8 cellular contexts compared by ENCODE assay signal in the genomic region with DNA sequence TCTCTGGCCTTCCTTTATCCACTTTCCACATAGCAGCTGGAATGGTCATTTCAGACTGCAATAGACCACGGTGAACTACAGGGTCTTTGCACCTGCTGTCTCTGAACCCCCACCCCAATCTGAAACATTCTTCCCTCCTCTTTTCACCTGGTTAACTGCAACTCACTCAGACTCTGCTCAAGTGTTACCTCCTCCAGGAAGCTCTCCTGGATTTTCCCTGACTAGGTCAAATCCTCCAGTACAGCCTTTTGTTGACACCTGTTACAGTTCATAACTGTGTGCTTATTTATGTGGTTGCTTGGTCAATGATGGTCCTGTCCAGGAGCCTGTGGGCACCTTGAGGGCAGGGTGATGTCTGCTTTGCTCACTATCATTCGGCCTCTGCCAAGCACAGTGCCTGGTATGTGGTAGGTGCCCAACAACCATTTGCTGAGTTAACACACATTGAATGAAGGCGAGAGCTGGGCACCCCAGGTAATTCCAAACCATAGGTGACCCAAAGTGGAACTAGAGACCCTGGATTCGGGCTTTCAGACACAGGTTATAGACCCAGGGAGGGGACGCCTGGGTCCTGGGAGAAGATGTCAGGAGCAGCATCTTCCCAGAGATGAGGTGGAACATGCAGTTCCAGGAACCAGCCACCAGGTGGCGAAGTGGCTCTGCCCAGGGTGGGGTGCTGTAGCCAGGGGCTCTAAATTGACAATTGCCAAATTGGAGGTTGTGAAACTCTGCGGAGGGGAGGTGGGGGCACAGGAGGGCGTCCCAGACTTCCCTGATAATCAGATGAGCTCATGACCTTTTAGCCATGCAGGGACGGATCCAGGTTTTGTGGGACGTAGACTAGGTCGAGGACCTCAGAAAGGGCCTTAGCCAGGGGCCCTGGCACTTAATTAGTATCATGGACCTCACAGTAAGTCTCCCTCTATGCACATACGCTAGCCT. TPM values are rescaled to one million over a fixed set of nuclear protein-coding genes. Genes with fewer than 3 reads are reported as not detected.
DNase-seq lines count a peak whose midpoint lies in the region; ATAC-seq and FAIRE-seq lines count a peak whose summit lies in the region.

No MANE protein-coding gene starts in this region.

- in situ Hi-C loops in SK-MEL-5 (cut with HindIII; ENCODE audit: low pct_unique_long_range_greater_than_20kb, low sequenced_read_pairs): no loop called here

- no peaks in the 10 kb centered on the region for H3K9me3 Mint-ChIP-seq in activated naive CD4-positive, alpha-beta T cell treated with anti-CD3 and anti-CD28 coated beads, Interleukin-2, amount 50 U/mL, for 72 hours

- FAIRE-seq in urothelium cell line (lab: Jason Lieb, UNC): no peak

- DNase-seq in COLO668 (lab: John Stamatoyannopoulos, UW; ENCODE audit: unreplicated experiment) (peak; percentile 54), HT-29 (ENCODE audit: low spot score) (peak; percentile 78), SK-MEL-5 (ENCODE audit: low read depth, low spot score) (peak; percentile 59), Right ventricle myocardium superior (peak; percentile 83), posterior vena cava (ENCODE audit: low spot score) (peak; percentile 92), urothelium cell line (ENCODE audit: low spot score) (peak; percentile 67)
- DNase-seq in activated naive CD4-positive, alpha-beta T cell treated with anti-CD3 and anti-CD28 coated beads, Interleukin-2, amount 50 U/mL, for 72 hours (ENCODE audit: low spot score in 2 of 2): peak; percentile 70 to 73

- intact Hi-C loops in Right ventricle myocardium superior (cut with DNase I): loop anchor here (2.0 kb wide), 1 partner anchor 76 kb away; the partner anchor contains the start of gene GLTP
- intact Hi-C loops in posterior vena cava (cut with DNase I): loop anchor here (10.0 kb wide), 2 partner anchors 70 to 80 kb away; partner anchors contain the start of gene GLTP (in 1 of the 2)

- peak; percentile 81 to 88 for ATAC-seq in activated naive CD4-positive, alpha-beta T cell treated with anti-CD3 and anti-CD28 coated beads, Interleukin-2, amount 50 U/mL, for 72 hours
- ATAC-seq in Right ventricle myocardium superior (ENCODE audit: poor library complexity) (peak; percentile 88), GM18867 (IDR thresholded peaks at IDR 0.05; ENCODE audit: unreplicated experiment) (no peak)

- no peaks in the 10 kb centered on the region for H3K36me3 Mint-ChIP-seq in activated naive CD4-positive, alpha-beta T cell treated with anti-CD3 and anti-CD28 coated beads, Interleukin-2, amount 50 U/mL, for 72 hours

- H3K27ac Mint-ChIP-seq in activated naive CD4-positive, alpha-beta T cell treated with anti-CD3 and anti-CD28 coated beads, Interleukin-2, amount 50 U/mL, for 72 hours: peak overlapping the region in 1 of 2 donors; percentile 45

RNA-seq across cellular contexts. Expression of gene TRPV4, which starts 28.1 kb away (rescaled TPM):
- total RNA-seq in HT-29 (2014; rRNA removed; shearing (Covaris generic)): 0.05 TPM in 1 of 2 replicates, not detected in the other
- 0.13 TPM in 2 replicates for total RNA-seq in SK-MEL-5 (2014; rRNA removed; shearing (Covaris generic))
- polyA plus RNA-seq in SK-MEL-5 (2015; cell fraction: cytosol; rRNA removed): 0.55 and 0.61 TPM in 2 replicates
- polyA plus RNA-seq in SK-MEL-5 (2015; cell fraction: nucleus; rRNA removed): 0.33 and 1.0 TPM in 2 replicates
- not detected for total RNA-seq in activated naive CD4-positive, alpha-beta T cell treated with anti-CD3 and anti-CD28 coated beads, Interleukin-2, amount 50 U/mL, for 72 hours
- total RNA-seq in Right ventricle myocardium superior (0.35 TPM), posterior vena cava (1 to 10 TPM; 1.1 to 2.0 TPM)
